ENCODE assay signal across 20 cellular contexts in the genomic region with DNA sequence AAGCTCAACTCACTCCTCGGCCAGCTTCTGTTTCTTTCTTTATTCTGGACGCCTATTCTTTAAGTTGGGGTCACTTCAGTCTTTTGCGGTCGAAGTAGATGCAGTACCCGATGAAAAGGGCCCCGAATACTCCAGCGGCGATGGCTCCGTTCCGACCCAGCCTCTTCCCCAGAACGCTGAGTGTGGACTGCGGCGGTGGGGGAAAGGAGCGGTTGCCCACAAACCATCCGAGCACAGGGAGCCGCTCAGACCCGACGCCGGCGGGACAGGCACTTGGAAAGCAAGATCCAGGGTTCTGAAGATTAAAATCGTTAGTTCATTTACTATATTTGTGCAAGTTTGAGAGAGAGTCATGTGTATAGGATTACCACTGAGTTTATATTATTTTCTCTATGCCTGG. TPM values are rescaled to one million over a fixed set of nuclear protein-coding genes. Genes with fewer than 3 reads are reported as not detected.
A peak's percentile ranks its signal among the peaks of the same experiment; 100 is the strongest.
DNase-seq lines count a peak whose midpoint lies in the region; ATAC-seq, FAIRE-seq and TF ChIP-seq lines count a peak whose summit lies in the region.
"Had no signal": no experiment of that assay in that cellular context is flagged by ENCODE, and none has a peak within 500 bp of the region (broad histone marks: within the 10 kb centered on the region; RNA-seq: fewer than 3 reads in every experiment).

No MANE protein-coding gene starts in this region.

- no peak for TF ChIP-seq CTCF in K562 (IDR thresholded peaks at IDR 0.05 in 2 of 3, conservative IDR thresholded peaks at IDR 0.05 in 1 of 3; ENCODE audit: insufficient read depth in 2 of 3, low read depth in 1 of 3, low read length in 3 of 3)

- TF ChIP-seq EP300 in K562 (IDR thresholded peaks at IDR 0.05; ENCODE audit: low read length): no peak

- no peak for TF ChIP-seq POLR2A in K562 (conservative IDR thresholded peaks at IDR 0.05)

- FAIRE-seq in K562 (lab: Jason Lieb, UNC): no peak
- FAIRE-seq: GM12891, GM19239 had no signal

- no peak overlapping the region for H3K9ac ChIP-seq in K562 (ENCODE audit: insufficient read depth in 1 of 2, low read depth in 2 of 2, low read length in 2 of 2)

- H3K36me3 Mint-ChIP-seq in activated naive CD4-positive, alpha-beta T cell treated with anti-CD3 and anti-CD28 coated beads, Interleukin-2, amount 10 ng/mL, durations not matched to agents 7 days and 5 days: peaks cover 85% of the 10 kb centered on the region
- peaks cover 24 to 85% (median 48%) of the 10 kb centered on the region in 3 donors for H3K36me3 Mint-ChIP-seq in CD8-positive, alpha-beta memory T cell
- peaks cover 100% of the 10 kb centered on the region for H3K36me3 Mint-ChIP-seq in stimulated activated effector memory CD8-positive, alpha-beta T cell treated with anti-CD3 and anti-CD28 coated beads, Interleukin-12 subunit alpha, Interleukin-12 subunit beta, amount 100 ng/mL, for 72 hours

- BruUV-seq in K562 (replicated peaks; lab: Mats Ljungman, UMichigan): no TSS peak

- peaks cover 13% of the 10 kb centered on the region for H3K36me3 ChIP-seq in CD8-positive, alpha-beta memory T cell (ENCODE audit: insufficient read depth, low read length)
- no peaks in the 10 kb centered on the region for H3K36me3 ChIP-seq in K562 (ENCODE audit: control insufficient read depth, insufficient read depth, low read length)

- no peaks in the 10 kb centered on the region for H3K9me1 ChIP-seq in K562 (ENCODE audit: control insufficient read depth, insufficient read depth, low read length)

- no peaks in the 10 kb centered on the region for H3K9me3 Mint-ChIP-seq in activated naive CD4-positive, alpha-beta T cell treated with anti-CD3 and anti-CD28 coated beads, Interleukin-2, amount 10 ng/mL, durations not matched to agents 7 days and 5 days
- H3K9me3 Mint-ChIP-seq in CD8-positive, alpha-beta memory T cell: no peaks in the 10 kb centered on the region
- no peaks in the 10 kb centered on the region for H3K9me3 Mint-ChIP-seq in stimulated activated effector memory CD8-positive, alpha-beta T cell treated with anti-CD3 and anti-CD28 coated beads, Interleukin-12 subunit alpha, Interleukin-12 subunit beta, amount 100 ng/mL, for 72 hours

- peaks cover 82% of the 10 kb centered on the region for H3K4me1 Mint-ChIP-seq in activated naive CD4-positive, alpha-beta T cell treated with anti-CD3 and anti-CD28 coated beads, Interleukin-2, amount 10 ng/mL, durations not matched to agents 7 days and 5 days
- H3K4me1 Mint-ChIP-seq in CD8-positive, alpha-beta memory T cell: peaks cover 85 to 97% (median 97%) of the 10 kb centered on the region in 3 donors
- H3K4me1 Mint-ChIP-seq in stimulated activated effector memory CD8-positive, alpha-beta T cell treated with anti-CD3 and anti-CD28 coated beads, Interleukin-12 subunit alpha, Interleukin-12 subunit beta, amount 100 ng/mL, for 72 hours: peaks cover 91% of the 10 kb centered on the region

- H3K4me3 ChIP-seq in CD8-positive, alpha-beta memory T cell (ENCODE audit: low read length): no peak overlapping the region
- no peak overlapping the region for H3K4me3 ChIP-seq in K562

- no peak overlapping the region for H3K27ac ChIP-seq in CD8-positive, alpha-beta memory T cell (ENCODE audit: low read depth, low read length)
- H3K27ac ChIP-seq in K562 (ENCODE audit: extremely low read depth, low read depth, low read length): no peak overlapping the region
- H3K27ac ChIP-seq: C4-2B had no signal

- no peaks in the 10 kb centered on the region for H3K27me3 Mint-ChIP-seq in activated naive CD4-positive, alpha-beta T cell treated with anti-CD3 and anti-CD28 coated beads, Interleukin-2, amount 10 ng/mL, durations not matched to agents 7 days and 5 days
- H3K27me3 Mint-ChIP-seq in CD8-positive, alpha-beta memory T cell: peaks cover 0 to 2% of the 10 kb centered on the region in 2 donors

- H3K4me3 Mint-ChIP-seq in activated naive CD4-positive, alpha-beta T cell treated with anti-CD3 and anti-CD28 coated beads, Interleukin-2, amount 10 ng/mL, durations not matched to agents 7 days and 5 days: no peak overlapping the region
- peak overlapping the region in 6 of 7 donors; percentile 13 to 67 (median 34) for H3K4me3 Mint-ChIP-seq in CD8-positive, alpha-beta memory T cell
- H3K4me3 Mint-ChIP-seq in stimulated activated effector memory CD8-positive, alpha-beta T cell treated with anti-CD3 and anti-CD28 coated beads, Interleukin-12 subunit alpha, Interleukin-12 subunit beta, amount 100 ng/mL, for 72 hours: peak overlapping the region; percentile 25

- H3K9me3 ChIP-seq in CD8-positive, alpha-beta memory T cell (ENCODE audit: low read length): no peaks in the 10 kb centered on the region
- no peaks in the 10 kb centered on the region for H3K9me3 ChIP-seq in K562 (replicated peaks; ENCODE audit: control insufficient read depth, insufficient read depth, low read depth, low read length)

- peaks cover 27% of the 10 kb centered on the region for H3K4me1 ChIP-seq in CD8-positive, alpha-beta memory T cell (ENCODE audit: insufficient read depth, low read length)
- H3K4me1 ChIP-seq in K562 (replicated peaks in 1 of 2; ENCODE audit: control insufficient read depth in 2 of 2, insufficient read depth in 2 of 2, low read length in 2 of 2): 0 out of 5 replicates have a peak, but pooled peaks cover 0 to 3% of the 10 kb centered on the region in 2 experiments

- intact Hi-C loops in K562 (cut with micrococcal nuclease): no loop called here

- CTCF ChIA-PET in activated naive CD4-positive, alpha-beta T cell treated with anti-CD3 and anti-CD28 coated beads, Interleukin-2, amount 10 ng/mL, durations not matched to agents 7 days and 5 days (lab: Charles Lee): no interaction called here
- CTCF ChIA-PET in CD8-positive, alpha-beta memory T cell (lab: Charles Lee): no interaction called here
- CTCF ChIA-PET in K562 (lab: Yijun Ruan, JAX; ENCODE audit: low intra/inter-chr PET ratio): no interaction called here

- H3K4me2 ChIP-seq in K562 (ENCODE audit: insufficient read depth, low read length): no peak overlapping the region

- ATAC-seq in K562 (no peak), GM21423 (IDR thresholded peaks at IDR 0.05; ENCODE audit: unreplicated experiment) (no peak)
- ATAC-seq in stimulated activated effector memory CD8-positive, alpha-beta T cell treated with anti-CD3 and anti-CD28 coated beads, Interleukin-12 subunit alpha, Interleukin-12 subunit beta, amount 100 ng/mL, for 72 hours: no peak
- ATAC-seq: PC-3 had no signal

- no peaks in the 10 kb centered on the region for H4K20me1 ChIP-seq in K562 (replicated peaks; ENCODE audit: control insufficient read depth, insufficient read depth, low read length)

- TF ChIP-seq RAD21 in K562 (CRISPR knock-in tag; conservative IDR thresholded peaks at IDR 0.05 in 1 of 2, IDR thresholded peaks at IDR 0.05 in 1 of 2): no peak

- H3K79me2 ChIP-seq in K562 (ENCODE audit: control insufficient read depth, insufficient read depth, low read length): no peaks in the 10 kb centered on the region

- no peak for DNase-seq in activated naive CD4-positive, alpha-beta T cell treated with anti-CD3 and anti-CD28 coated beads, Interleukin-2, amount 10 ng/mL, durations not matched to agents 7 days and 5 days
- DNase-seq in activated naive CD4-positive, alpha-beta T cell treated with anti-CD3 and anti-CD28 coated beads, Interleukin-2, amount 50 U/mL, for 16 hours: no peak
- no peak for DNase-seq in CD8-positive, alpha-beta memory T cell
- no peak for DNase-seq in K562 (ENCODE audit: extremely low read depth in 1 of 4, low spot score in 3 of 4)
- no peak for DNase-seq in stimulated activated effector memory CD8-positive, alpha-beta T cell treated with anti-CD3 and anti-CD28 coated beads, Interleukin-12 subunit alpha, Interleukin-12 subunit beta, amount 100 ng/mL, for 72 hours (ENCODE audit: low spot score in 2 of 2)
- DNase-seq in NCI-H1048 (lab: John Stamatoyannopoulos, UW): no peak
- DNase-seq: ACHN, AML-193, DMS153, GOT3, KBM-7, NCI-H187 treated with DMSO at 0.1 percent for 48 hours, NCI-H226, PC-3, RPMI8226, SHP77 treated with DMSO at 0.1 percent for 48 hours had no signal

- POLR2A ChIA-PET in CD8-positive, alpha-beta memory T cell (lab: Charles Lee): no interaction called here
- POLR2A ChIA-PET in K562 (lab: Yijun Ruan, JAX): no interaction called here

- no peaks in the 10 kb centered on the region for H3K27me3 ChIP-seq in CD8-positive, alpha-beta memory T cell (ENCODE audit: insufficient read depth, low read length, poor library complexity, severe bottlenecking)
- peaks cover 14 to 36% of the 10 kb centered on the region in 2 experiments; a peak in 4 of 5 replicates for H3K27me3 ChIP-seq in K562 (ENCODE audit: control insufficient read depth in 2 of 2, insufficient read depth in 2 of 2, low read length in 2 of 2)

- WGBS in K562 (ENCODE audit: insufficient coverage, low coverage, missing lambda C conversion rate): 5% methylated on average over 21 of the region's 21 CpGs

- in situ Hi-C loops in K562 (cut with MboI): no loop called here

- peak overlapping the region; percentile 52 for H3K27ac Mint-ChIP-seq in activated naive CD4-positive, alpha-beta T cell treated with anti-CD3 and anti-CD28 coated beads, Interleukin-2, amount 10 ng/mL, durations not matched to agents 7 days and 5 days
- peak overlapping the region in 7 of 8 donors; percentile 38 to 92 (median 76) for H3K27ac Mint-ChIP-seq in CD8-positive, alpha-beta memory T cell
- H3K27ac Mint-ChIP-seq in stimulated activated effector memory CD8-positive, alpha-beta T cell treated with anti-CD3 and anti-CD28 coated beads, Interleukin-12 subunit alpha, Interleukin-12 subunit beta, amount 100 ng/mL, for 72 hours: peak overlapping the region; percentile 19

- H2AFZ ChIP-seq in K562 (ENCODE audit: low read depth, low read length): no peak overlapping the region

RNA-seq across cellular contexts. Expression of gene SLFN12L, which starts 22.5 kb away (rescaled TPM):
- total RNA-seq in CD8-positive, alpha-beta memory T cell: 10 to 100 TPM; 48.8 to 50.8 TPM
- polyA plus RNA-seq in CD8-positive, alpha-beta memory T cell: 27.5 TPM
- total RNA-seq in K562 (2011; cell fraction: chromatin; rRNA removed; ENCODE audit: low replicate concordance): 0.16 and 0.40 TPM in 2 replicates
- total RNA-seq in K562 (2011; cell fraction: nucleolus; rRNA removed): not detected in 2 replicates
- 0.37 TPM in 1 of 2 replicates, not detected in the other for total RNA-seq in K562 (2011; cell fraction: nucleoplasm; rRNA removed)
- total RNA-seq in K562 (2014; rRNA removed): 0.04 TPM in 1 of 2 replicates, not detected in the other
- total RNA-seq in K562 (2014; rRNA removed; fragmentation: Illumina TruSeq; extraction: Trizol): 0.07 TPM in 1 of 2 replicates, not detected in the other
- total RNA-seq in K562 (2015; rRNA removed; fragmentation: Illumina TruSeq; extraction: Trizol): 0.18 and 0.26 TPM in 2 replicates
- total RNA-seq in K562 (2021): 0.09 and 0.31 TPM in 2 replicates
- polyA plus RNA-seq in K562 (2011; rRNA removed): 0.04 TPM in 1 of 2 replicates, not detected in the other
- polyA plus RNA-seq in K562 (2011; cell fraction: cytosol; rRNA removed): not detected in 2 replicates
- polyA plus RNA-seq in K562 (2011; cell fraction: nucleus; rRNA removed): 0.04 TPM in 1 of 2 replicates, not detected in the other
- polyA plus RNA-seq in K562 (2012): 0.05 and 0.58 TPM in 2 replicates
- polyA plus RNA-seq in K562 (2014; fragmentation: Illumina TruSeq; extraction: Trizol): 0.09 TPM in 1 of 2 replicates, not detected in the other
- polyA plus RNA-seq in K562 (2014; fragmentation: Nextera tagmentation; extraction: Ambion mirVana): under 1 TPM in 1 of 2 experiments, not detected in 1; 0.04 TPM
- polyA plus RNA-seq in K562 (2014; rRNA removed): 0.05 TPM in 1 of 2 replicates, not detected in the other
- 0.09 TPM in 1 of 2 replicates, not detected in the other for polyA minus RNA-seq in K562 (2011; rRNA and poly(A)+ RNA removed)
- not detected in 2 replicates for polyA minus RNA-seq in K562 (2011; cell fraction: cytosol; rRNA and poly(A)+ RNA removed)
- 0.27 TPM in 1 of 2 replicates, not detected in the other for polyA minus RNA-seq in K562 (2011; cell fraction: nucleus; rRNA and poly(A)+ RNA removed)
- total RNA-seq: PC-3 had no signal

RNA-seq across cellular contexts. Expression of gene SLFN14, which starts 45.6 kb away (rescaled TPM):
- under 1 TPM; 0.15 to 0.16 TPM for total RNA-seq in CD8-positive, alpha-beta memory T cell
- 0.13 TPM for polyA plus RNA-seq in CD8-positive, alpha-beta memory T cell
- total RNA-seq in K562 (2011; cell fraction: chromatin; rRNA removed; ENCODE audit: low replicate concordance): 4.3 and 10.9 TPM in 2 replicates
- total RNA-seq in K562 (2011; cell fraction: nucleolus; rRNA removed): 2.5 and 3.9 TPM in 2 replicates
- total RNA-seq in K562 (2011; cell fraction: nucleoplasm; rRNA removed): 3.5 and 4.9 TPM in 2 replicates
- 2.7 and 3.0 TPM in 2 replicates for total RNA-seq in K562 (2014; rRNA removed)
- 4.0 and 5.1 TPM in 2 replicates for total RNA-seq in K562 (2014; rRNA removed; fragmentation: Illumina TruSeq; extraction: Trizol)
- total RNA-seq in K562 (2015; rRNA removed; fragmentation: Illumina TruSeq; extraction: Trizol): 1.3 and 1.7 TPM in 2 replicates
- 3.2 and 4.3 TPM in 2 replicates for total RNA-seq in K562 (2021)
- polyA plus RNA-seq in K562 (2011; rRNA removed): 1.2 and 3.9 TPM in 2 replicates
- 0.65 and 1.0 TPM in 2 replicates for polyA plus RNA-seq in K562 (2011; cell fraction: cytosol; rRNA removed)
- 0.76 and 2.0 TPM in 2 replicates for polyA plus RNA-seq in K562 (2011; cell fraction: nucleus; rRNA removed)
- 0.89 and 1.3 TPM in 2 replicates for polyA plus RNA-seq in K562 (2012)
- polyA plus RNA-seq in K562 (2014; fragmentation: Illumina TruSeq; extraction: Trizol): 3.3 and 3.8 TPM in 2 replicates
- polyA plus RNA-seq in K562 (2014; fragmentation: Nextera tagmentation; extraction: Ambion mirVana): 1 to 10 TPM; 1.6 to 3.1 TPM
- 2.6 and 3.1 TPM in 2 replicates for polyA plus RNA-seq in K562 (2014; rRNA removed)
- polyA minus RNA-seq in K562 (2011; rRNA and poly(A)+ RNA removed): 2.1 and 5.7 TPM in 2 replicates
- polyA minus RNA-seq in K562 (2011; cell fraction: cytosol; rRNA and poly(A)+ RNA removed): 0.46 and 2.2 TPM in 2 replicates
- polyA minus RNA-seq in K562 (2011; cell fraction: nucleus; rRNA and poly(A)+ RNA removed): 1.4 and 1.9 TPM in 2 replicates
- total RNA-seq: PC-3 had no signal

Comparison
In these comparisons a context has a peak if more than half of its experiments do, and no peak if none do; other contexts are left out.
1. H3K27ac Mint-ChIP-seq: peak in every context shown above with its lines; median percentile 76 in CD8-positive, alpha-beta memory T cell; 52 in activated naive CD4-positive, alpha-beta T cell treated with anti-CD3 and anti-CD28 coated beads, Interleukin-2, amount 10 ng/mL, durations not matched to agents 7 days and 5 days; 19 in stimulated activated effector memory CD8-positive, alpha-beta T cell treated with anti-CD3 and anti-CD28 coated beads, Interleukin-12 subunit alpha, Interleukin-12 subunit beta, amount 100 ng/mL, for 72 hours.
2. RNA of gene SLFN12L, which starts 22.5 kb away (total RNA-seq): 48.8 to 50.8 TPM in CD8-positive, alpha-beta memory T cell; 0.04 to 0.40 TPM in K562; every median in the first group is over 10 times any median in the second.